ENCODE assay signal across 17 cellular contexts in genomic region chr3:114929971-114930732, GRCh38.
"Had no signal": no experiment of that assay in that cellular context is flagged by ENCODE, and none has a peak within 500 bp of the region (broad histone marks: within the 10 kb centered on the region; RNA-seq: fewer than 3 reads in every experiment).

No MANE protein-coding gene starts in this region.

- H3K4me3 ChIP-seq: dorsolateral prefrontal cortex, left lung, right atrium auricular region, SK-N-MC, smooth muscle cell, suprapubic skin, upper lobe of left lung had no signal

- DNase-seq: aorta, foreskin melanocyte, head of caudate nucleus, islet precursor cell, naive B cell, T-cell, T-helper 9 cell had no signal

- H3K27ac Mint-ChIP-seq: activated T-helper 1 cell treated with anti-CD3 and anti-CD28 coated beads, Interleukin-12 subunit alpha, Interleukin-12 subunit beta, Interleukin-2, Interleukin-4 antibody, amounts not matched to agents 30 ng/mL and 10 ng/mL and 1 ng/mL, durations not matched to agents 14 hours and 24 hours and 36 hours; stimulated activated naive CD8-positive, alpha-beta T cell treated with anti-CD3 and anti-CD28 coated beads, Interleukin-15, Interleukin-2, amounts not matched to agents 100 ng/mL and 50 ng/mL, for 24 hours; T-cell had no signal

- H3K27me3 Mint-ChIP-seq: naive B cell; stimulated activated naive CD8-positive, alpha-beta T cell treated with anti-CD3 and anti-CD28 coated beads, Interleukin-15, Interleukin-2, amounts not matched to agents 100 ng/mL and 50 ng/mL, for 24 hours; T-cell had no signal

- ATAC-seq: activated CD4-positive, CD25-positive, alpha-beta regulatory T cell treated with anti-CD3 and anti-CD28 coated beads, Interleukin-2, amount 50 U/mL, for 24 hours; left lung; T-cell had no signal

- H3K4me3 Mint-ChIP-seq: activated T-helper 1 cell treated with anti-CD3 and anti-CD28 coated beads, Interleukin-12 subunit alpha, Interleukin-12 subunit beta, Interleukin-2, Interleukin-4 antibody, amounts not matched to agents 30 ng/mL and 10 ng/mL and 1 ng/mL, durations not matched to agents 14 hours and 24 hours and 36 hours; stimulated activated naive CD8-positive, alpha-beta T cell treated with anti-CD3 and anti-CD28 coated beads, Interleukin-15, Interleukin-2, amounts not matched to agents 100 ng/mL and 50 ng/mL, for 24 hours; T-cell had no signal
